ENCODE assay signal across 21 cellular contexts in the genomic region with DNA sequence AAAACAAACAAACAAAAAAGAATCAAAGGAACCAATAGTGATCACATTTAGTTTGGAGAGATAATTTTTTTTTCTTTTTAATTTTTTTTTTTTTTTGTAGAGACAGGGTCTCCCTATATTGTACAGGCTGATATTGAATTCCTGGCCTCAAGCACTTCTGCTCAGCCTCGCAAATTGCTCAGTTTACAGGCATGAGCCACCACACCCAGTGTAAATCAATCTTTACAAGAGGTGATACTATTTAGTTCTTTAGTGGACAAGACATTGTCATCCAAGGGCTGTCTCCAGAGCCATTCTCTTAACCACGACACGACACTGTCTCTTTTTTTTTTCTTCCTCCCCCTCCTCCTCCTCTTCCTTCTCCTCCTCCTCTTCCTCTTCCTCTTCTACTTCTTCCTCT. TPM values are rescaled to one million over a fixed set of nuclear protein-coding genes. Genes with fewer than 3 reads are reported as not detected.
DNase-seq lines count a peak whose midpoint lies in the region; ATAC-seq and TF ChIP-seq lines count a peak whose summit lies in the region.
"Had no signal": no experiment of that assay in that cellular context is flagged by ENCODE, and none has a peak within 500 bp of the region (broad histone marks: within the 10 kb centered on the region; RNA-seq: fewer than 3 reads in every experiment).

No MANE protein-coding gene starts in this region.

- H3K27me3 Mint-ChIP-seq in T-helper 2 cell treated with Interferon-gamma antibody and Interleukin-4, amounts not matched to agents 5 μg/mL and 100 μg/mL, for 36 hours (ENCODE audit: low read depth), result no peaks in the 10 kb centered on the region
- no peaks in the 10 kb centered on the region for H3K27me3 Mint-ChIP-seq in CD4-positive, alpha-beta T cell
- H3K27me3 Mint-ChIP-seq in glutamatergic neuron (ENCODE audit: unreplicated experiment), result no peaks in the 10 kb centered on the region

- intact Hi-C loops in CD4-positive, alpha-beta T cell (cut with DNase I, micrococcal nuclease), result no loop called here
- intact Hi-C loops in mucosa of descending colon (cut with DNase I, micrococcal nuclease), result no loop called here

- no peak overlapping the region for H3K27ac ChIP-seq in CD4-positive, alpha-beta T cell (ENCODE audit: low read depth, low read length)
- H3K27ac ChIP-seq: GM23248, HL-60, SJSA1 had no signal

- no peaks in the 10 kb centered on the region for H3K9me3 Mint-ChIP-seq in T-helper 2 cell treated with Interferon-gamma antibody and Interleukin-4, amounts not matched to agents 5 μg/mL and 100 μg/mL, for 36 hours
- no peaks in the 10 kb centered on the region for H3K9me3 Mint-ChIP-seq in CD4-positive, alpha-beta T cell
- no peaks in the 10 kb centered on the region for H3K9me3 Mint-ChIP-seq in glutamatergic neuron (ENCODE audit: unreplicated experiment)

- CTCF ChIA-PET in CD4-positive, alpha-beta T cell (lab: Charles Lee), result interaction anchor here (0.9 to 1.0 kb wide), 2 partner anchors 17 to 18 kb away, joined by 3 read pairs; no protein-coding TSS in a partner anchor

- H3K4me3 ChIP-seq in mucosa of descending colon, result no peak overlapping the region
- H3K4me3 ChIP-seq: GM23248, SJSA1 had no signal

- no peaks in the 10 kb centered on the region for H3K4me1 ChIP-seq in mucosa of descending colon (ENCODE audit: low read depth)
- H3K4me1 ChIP-seq: SJSA1 had no signal

- no peaks in the 10 kb centered on the region for H3K36me3 ChIP-seq in mucosa of descending colon (ENCODE audit: low read depth)

- POLR2A ChIA-PET in CD4-positive, alpha-beta T cell (lab: Charles Lee), result interaction anchor here (0.7 kb wide), 1 partner anchor 16 kb away, joined by 3 read pairs; no protein-coding TSS in a partner anchor

- no peak overlapping the region for H3K4me3 Mint-ChIP-seq in T-helper 2 cell treated with Interferon-gamma antibody and Interleukin-4, amounts not matched to agents 5 μg/mL and 100 μg/mL, for 36 hours
- no peak overlapping the region for H3K4me3 Mint-ChIP-seq in CD4-positive, alpha-beta T cell
- no peak overlapping the region for H3K4me3 Mint-ChIP-seq in glutamatergic neuron (ENCODE audit: unreplicated experiment)

- no peaks in the 10 kb centered on the region for H3K9me3 ChIP-seq in CD4-positive, alpha-beta T cell (ENCODE audit: control insufficient read depth, low read length)
- H3K9me3 ChIP-seq in mucosa of descending colon, result no peaks in the 10 kb centered on the region
- H3K9me3 ChIP-seq: Caco-2 had no signal

- no peak for TF ChIP-seq CTCF in CD4-positive, alpha-beta T cell (IDR thresholded peaks at IDR 0.05)
- TF ChIP-seq CTCF in mucosa of descending colon (IDR thresholded peaks at IDR 0.05), result no peak
- TF ChIP-seq CTCF in glutamatergic neuron (IDR thresholded peaks at IDR 0.05; ENCODE audit: partially characterized antibody, unreplicated experiment), result no peak

- no peak for ATAC-seq in CD4-positive, alpha-beta T cell (ENCODE audit: poor library complexity)
- ATAC-seq in mucosa of descending colon, result peak; percentile 36

- H3K27me3 ChIP-seq in CD4-positive, alpha-beta T cell (ENCODE audit: control insufficient read depth, insufficient read depth, low read length), result no peaks in the 10 kb centered on the region
- H3K27me3 ChIP-seq: SJSA1 had no signal

- peaks cover 10% of the 10 kb centered on the region for H3K4me1 Mint-ChIP-seq in T-helper 2 cell treated with Interferon-gamma antibody and Interleukin-4, amounts not matched to agents 5 μg/mL and 100 μg/mL, for 36 hours (ENCODE audit: low read depth)
- H3K4me1 Mint-ChIP-seq in CD4-positive, alpha-beta T cell (ENCODE audit: low read depth), result peaks cover 19% of the 10 kb centered on the region
- H3K4me1 Mint-ChIP-seq in glutamatergic neuron (ENCODE audit: low read depth, unreplicated experiment), result no peaks in the 10 kb centered on the region

- peaks cover 68% of the 10 kb centered on the region for H3K36me3 Mint-ChIP-seq in T-helper 2 cell treated with Interferon-gamma antibody and Interleukin-4, amounts not matched to agents 5 μg/mL and 100 μg/mL, for 36 hours (ENCODE audit: low read depth)
- H3K36me3 Mint-ChIP-seq in CD4-positive, alpha-beta T cell (ENCODE audit: low read depth), result peaks cover 96% of the 10 kb centered on the region
- no peaks in the 10 kb centered on the region for H3K36me3 Mint-ChIP-seq in glutamatergic neuron (ENCODE audit: unreplicated experiment)

- H3K27ac Mint-ChIP-seq in T-helper 2 cell treated with Interferon-gamma antibody and Interleukin-4, amounts not matched to agents 5 μg/mL and 100 μg/mL, for 36 hours, result peak overlapping the region; percentile 11
- peak overlapping the region; percentile 61 for H3K27ac Mint-ChIP-seq in CD4-positive, alpha-beta T cell
- no peak overlapping the region for H3K27ac Mint-ChIP-seq in glutamatergic neuron (ENCODE audit: unreplicated experiment)

- DNase-seq in T-helper 2 cell treated with Interferon-gamma antibody and Interleukin-4, amounts not matched to agents 5 μg/mL and 100 μg/mL, for 36 hours (ENCODE audit: low spot score), result no peak
- no peak for DNase-seq in T-helper 2 cell
- no peak for DNase-seq in CD4-positive, alpha-beta T cell
- peak; percentile 29 for DNase-seq in SKM-1 treated with dmso at 0.1 percent for 144 hours (lab: John Stamatoyannopoulos, UW; ENCODE audit: unreplicated experiment)
- no peak for DNase-seq in mucosa of descending colon
- no peak for DNase-seq in glutamatergic neuron
- DNase-seq in stimulated activated CD4-positive, alpha-beta T cell treated with anti-CD3 and anti-CD28 coated beads, Interleukin-2, amount 100 ng/mL, for 48 hours, result no peak
- DNase-seq in OCI-M1 (lab: John Stamatoyannopoulos, UW), result no peak
- DNase-seq: C1 segment of cervical spinal cord; Caco-2; DMS153; GM23248; HCEC 1CT; NCI-H1417 treated with DMSO at 0.1 percent for 48 hours; NCI-H1930; NCI-H2171; NCI-H446; NCI-H69; NK-92 treated with Interleukin-12 subunit alpha and Interleukin-12 subunit beta, amount 100 ng/mL, for 24 hours had no signal

RNA-seq across cellular contexts. Expression of a gene that starts 29.6 kb away (rescaled TPM):
- 10 to 100 TPM; 56.6 to 61.4 TPM for total RNA-seq in CD4-positive, alpha-beta T cell
- 10 to 100 TPM; 16.1 to 44.8 (median 19.5) TPM for total RNA-seq in mucosa of descending colon
- total RNA-seq in glutamatergic neuron (ENCODE audit: unreplicated experiment), result not detected

RNA-seq across cellular contexts. Expression of a gene that starts 30.0 kb away (rescaled TPM):
- 10 to 100 TPM; 52.0 to 52.7 TPM for total RNA-seq in CD4-positive, alpha-beta T cell
- total RNA-seq in mucosa of descending colon (10 to 100 TPM; 32.3 to 54.7 (median 38.2) TPM), glutamatergic neuron (ENCODE audit: unreplicated experiment) (9.3 TPM)

Comparison
In these comparisons a context has a peak if more than half of its experiments do, and no peak if none do; other contexts are left out.
1. RNA of a gene that starts 29.6 kb away (total RNA-seq): 56.6 to 61.4 TPM in CD4-positive, alpha-beta T cell and 16.1 to 44.8 TPM in mucosa of descending colon; not detected in glutamatergic neuron (single experiment); every median in the first group is over 10 times any median in the second.